In genomic region chr7:134701272-134701671, GRCh38 we compare ENCODE assay signal across 8 cellular contexts. TPM values are rescaled to one million over a fixed set of nuclear protein-coding genes. Genes with fewer than 3 reads are reported as not detected.
DNase-seq lines count a peak whose midpoint lies in the region; ATAC-seq and TF ChIP-seq lines count a peak whose summit lies in the region.

No MANE protein-coding gene starts in this region.

- H3K27ac ChIP-seq in WERI-Rb-1 = no peak overlapping the region

- DNase-seq in CMK (ENCODE audit: low read depth) (peak; percentile 2), H7 (peak; percentile 48), WERI-Rb-1 (no peak), kidney tubule cell (ENCODE audit: low spot score) (peak; percentile 41), CD1c-positive myeloid dendritic cell (ENCODE audit: extremely low spot score) (no peak), occipital lobe (lab: John Stamatoyannopoulos, UW) (no peak)

- H3K4me3 ChIP-seq in H7 (ENCODE audit: insufficient read depth, low read depth, low read length) (no peak overlapping the region), WERI-Rb-1 (ENCODE audit: low read depth, low read length) (no peak overlapping the region)

- H3K27me3 ChIP-seq in H7 (ENCODE audit: control insufficient read depth, insufficient read depth, low read length) (no peaks in the 10 kb centered on the region; the same call in 1 of the 2 replicates), WERI-Rb-1 (ENCODE audit: insufficient read depth, low read depth, severe bottlenecking) (no peaks in the 10 kb centered on the region)

- H3K36me3 ChIP-seq in H7 (replicated peaks; ENCODE audit: control insufficient read depth, insufficient read depth, low read length) = no peaks in the 10 kb centered on the region
- no peaks in the 10 kb centered on the region for H3K36me3 ChIP-seq in WERI-Rb-1

- H3K9me3 ChIP-seq in WERI-Rb-1 (ENCODE audit: severe bottlenecking) = no peaks in the 10 kb centered on the region

- peak; percentile 32; the same call in 1 of the 2 replicates for TF ChIP-seq CTCF in WERI-Rb-1 (IDR thresholded peaks at IDR 0.05; ENCODE audit: low read depth, low read length)

- ATAC-seq in GM19328 (IDR thresholded peaks at IDR 0.05; ENCODE audit: unreplicated experiment) = no peak
- no peak for ATAC-seq in HG03159 (IDR thresholded peaks at IDR 0.05; ENCODE audit: unreplicated experiment)

RNA-seq across cellular contexts. Expression of gene BPGM, which starts 54.6 kb away (rescaled TPM):
- total RNA-seq in H7 (2014; rRNA removed; shearing (Covaris generic)) = 14.9 and 19.6 TPM in 2 replicates
- 30.3 TPM for total RNA-seq in occipital lobe

Comparison
In these comparisons a context has a peak if more than half of its experiments do, and no peak if none do; other contexts are left out.
1. DNase-seq: peak in CMK (single experiment), H7 (single experiment) and kidney tubule cell (single experiment); none in WERI-Rb-1 (single experiment), CD1c-positive myeloid dendritic cell (single experiment) and occipital lobe (single experiment).